Comparison of ENCODE assay signal across 18 cellular contexts in genomic region chr12:95641299-95641947, GRCh38.
"Had no signal": no experiment of that assay in that cellular context is flagged by ENCODE, and none has a peak within 500 bp of the region (broad histone marks: within the 10 kb centered on the region; RNA-seq: fewer than 3 reads in every experiment).

No MANE protein-coding gene starts in this region.

- H3K4me1 ChIP-seq: left lung, spleen had no signal

- H3K27ac ChIP-seq: dorsolateral prefrontal cortex, heart left ventricle, left lung, ovary, spleen, stomach, thoracic aorta, transverse colon had no signal

- H3K27me3 ChIP-seq: dorsolateral prefrontal cortex, heart left ventricle, left lung, ovary, spleen, stomach, transverse colon had no signal

- ATAC-seq: left lung; natural killer cell; stimulated activated memory B cell treated with anti-CD40 and anti-IgM and Interleukin-4, amounts not matched to agents 10 μg/mL and 1 μg/mL and 100 μg/mL, for 72 hours had no signal

- H3K36me3 ChIP-seq: heart left ventricle, left lung, ovary, spleen, stomach, thoracic aorta, transverse colon had no signal

- H3K4me3 ChIP-seq: dorsolateral prefrontal cortex, heart left ventricle, left lung, ovary, spleen, stomach, thoracic aorta, transverse colon had no signal

- DNase-seq: cortex of kidney; dorsolateral prefrontal cortex; effector CD8-positive, alpha-beta T cell; heart left ventricle; hippocampal formation; left lung; natural killer cell; ovary; right cardiac atrium; spleen; stimulated activated CD4-positive, alpha-beta T cell treated with anti-CD3 and anti-CD28 coated beads, Interleukin-15, amount 100 ng/mL, for 24 hours; stimulated activated CD4-positive, alpha-beta T cell treated with anti-CD3 and anti-CD28 coated beads, Interleukin-1b, Interleukin-23, amount 100 ng/mL, for 48 hours; stimulated activated CD4-positive, alpha-beta T cell treated with anti-CD3 and anti-CD28 coated beads, Interleukin-4, amount 100 ng/mL, for 24 hours; stomach; substantia nigra; transverse colon had no signal

- H3K9me3 ChIP-seq: heart left ventricle, left lung, ovary, stomach, thoracic aorta, transverse colon had no signal
